21 cellular contexts compared by ENCODE assay signal in genomic region chr15:23646165-23647000, GRCh38. TPM values are rescaled to one million over a fixed set of nuclear protein-coding genes. Genes with fewer than 3 reads are reported as not detected.
A peak's percentile ranks its signal among the peaks of the same experiment; 100 is the strongest.
DNase-seq lines count a peak whose midpoint lies in the region; ATAC-seq and TF ChIP-seq lines count a peak whose summit lies in the region.
"Had no signal": no experiment of that assay in that cellular context is flagged by ENCODE, and none has a peak within 500 bp of the region (broad histone marks: within the 10 kb centered on the region; RNA-seq: fewer than 3 reads in every experiment).

No MANE protein-coding gene starts in this region.

- H3K4me3 ChIP-seq in BLaER1 treated with 17β-estradiol and CSF1 and Interleukin-3, amounts not matched to agents 10 nM and 100 nM: peak overlapping the region in 7 of 10 experiments; percentile 59 to 73 (median 64); a peak in 8 of 20 replicates
- H3K4me3 ChIP-seq in HUES48 (ENCODE audit: low read depth, low read length) (peak overlapping the region; percentile 74; the same call in 1 of the 2 replicates), hepatocyte (no peak overlapping the region)
- H3K4me3 ChIP-seq: SJSA1 had no signal

- H4K20me1 ChIP-seq in BLaER1 treated with 17β-estradiol and CSF1 and Interleukin-3, amounts not matched to agents 10 nM and 100 nM: no peaks in the 10 kb centered on the region
- H4K20me1 ChIP-seq in hepatocyte (ENCODE audit: insufficient read depth, poor library complexity, severe bottlenecking): no peaks in the 10 kb centered on the region

- peak overlapping the region in 9 of 11 experiments; percentile 59 to 89 (median 70); a peak in 15 of 22 replicates for H3K4me2 ChIP-seq in BLaER1 treated with 17β-estradiol and CSF1 and Interleukin-3, amounts not matched to agents 10 nM and 100 nM
- H3K4me2 ChIP-seq in hepatocyte: peak overlapping the region; percentile 79

- no peaks in the 10 kb centered on the region for H3K36me3 ChIP-seq in BLaER1 treated with 17β-estradiol and CSF1 and Interleukin-3, amounts not matched to agents 10 nM and 100 nM
- H3K36me3 ChIP-seq in HUES48 (ENCODE audit: control insufficient read depth, insufficient read depth, low read length): no peaks in the 10 kb centered on the region
- H3K36me3 ChIP-seq in hepatocyte (replicated peaks; ENCODE audit: insufficient read depth, low read depth): no peaks in the 10 kb centered on the region
- H3K36me3 ChIP-seq: ascending aorta, SJSA1 had no signal

- H3K27ac Mint-ChIP-seq in neural crest cell (ENCODE audit: unreplicated experiment): peak overlapping the region; percentile 43
- H3K27ac Mint-ChIP-seq: activated CD4-positive, alpha-beta T cell treated with anti-CD3 and anti-CD28 coated beads, Interleukin-2, amount 10 ng/mL, durations not matched to agents 7 days and 5 days; activated naive CD4-positive, alpha-beta T cell treated with anti-CD3 and anti-CD28 coated beads, Interleukin-2, amount 50 U/mL, for 72 hours; CD4-positive, alpha-beta memory T cell; T-helper 17 cell had no signal

- no peaks in the 10 kb centered on the region for H3K79me2 ChIP-seq in hepatocyte

- peak; percentile 27 for DNase-seq in hepatocyte (ENCODE audit: low spot score)
- no peak for DNase-seq in neural crest cell (ENCODE audit: low read depth, low spot score)
- no peak for DNase-seq in T1000 (lab: John Stamatoyannopoulos, UW)
- DNase-seq in NCI-H82 treated with DMSO at 0.1 percent for 48 hours (lab: John Stamatoyannopoulos, UW; ENCODE audit: unreplicated experiment): no peak
- DNase-seq: activated CD4-positive, alpha-beta T cell treated with anti-CD3 and anti-CD28 coated beads, Interleukin-2, amount 10 ng/mL, durations not matched to agents 7 days and 5 days; CD4-positive, alpha-beta memory T cell; cerebellar nuclear complex; DMS 273 treated with DMSO at 0.1 percent for 48 hours; effector CD4-positive, alpha-beta T cell; Kasumi-1; NCI-H2029 treated with DMSO at 0.1 percent for 48 hours; substantia nigra; T-helper 17 cell had no signal

- no peaks in the 10 kb centered on the region for H3K9me3 Mint-ChIP-seq in neural crest cell
- H3K9me3 Mint-ChIP-seq: activated CD4-positive, alpha-beta T cell treated with anti-CD3 and anti-CD28 coated beads, Interleukin-2, amount 10 ng/mL, durations not matched to agents 7 days and 5 days; activated naive CD4-positive, alpha-beta T cell treated with anti-CD3 and anti-CD28 coated beads, Interleukin-2, amount 50 U/mL, for 72 hours; CD4-positive, alpha-beta memory T cell had no signal

- H3K4me1 Mint-ChIP-seq in neural crest cell: peaks cover 31% of the 10 kb centered on the region
- H3K4me1 Mint-ChIP-seq: activated CD4-positive, alpha-beta T cell treated with anti-CD3 and anti-CD28 coated beads, Interleukin-2, amount 10 ng/mL, durations not matched to agents 7 days and 5 days; CD4-positive, alpha-beta memory T cell had no signal

- no peak overlapping the region for H3K27ac ChIP-seq in BLaER1 treated with 17β-estradiol and CSF1 and Interleukin-3, amounts not matched to agents 10 nM and 100 nM
- H3K27ac ChIP-seq in HUES48 (ENCODE audit: low read depth, low read length): no peak overlapping the region
- no peak overlapping the region for H3K27ac ChIP-seq in hepatocyte
- H3K27ac ChIP-seq: ascending aorta, SJSA1 had no signal

- H3K27me3 Mint-ChIP-seq in neural crest cell (ENCODE audit: low read depth): no peaks in the 10 kb centered on the region

- H3K9me2 ChIP-seq in hepatocyte (replicated peaks; ENCODE audit: insufficient read depth): no peaks in the 10 kb centered on the region

- peaks cover 0 to 14% (median 0%) of the 10 kb centered on the region in 11 experiments; a peak in 7 of 22 replicates for H3K9me3 ChIP-seq in BLaER1 treated with 17β-estradiol and CSF1 and Interleukin-3, amounts not matched to agents 10 nM and 100 nM (replicated peaks in 1 of 11)
- H3K9me3 ChIP-seq in HUES48 (ENCODE audit: control insufficient read depth, insufficient read depth, low read length): peaks cover 14% of the 10 kb centered on the region
- no peaks in the 10 kb centered on the region for H3K9me3 ChIP-seq in hepatocyte (ENCODE audit: low read depth)
- H3K9me3 ChIP-seq: ascending aorta had no signal

- no peak for TF ChIP-seq CTCF in hepatocyte (IDR thresholded peaks at IDR 0.05; ENCODE audit: poor library complexity)
- TF ChIP-seq CTCF in neural crest cell (conservative IDR thresholded peaks at IDR 0.05): no peak

- 0 out of 22 replicates have a peak, but pooled peaks cover 0 to 7% (median 0%) of the 10 kb centered on the region in 11 experiments for H3K27me3 ChIP-seq in BLaER1 treated with 17β-estradiol and CSF1 and Interleukin-3, amounts not matched to agents 10 nM and 100 nM
- peaks cover 8% of the 10 kb centered on the region for H3K27me3 ChIP-seq in HUES48 (ENCODE audit: control insufficient read depth, insufficient read depth, low read length)
- no peaks in the 10 kb centered on the region for H3K27me3 ChIP-seq in hepatocyte
- H3K27me3 ChIP-seq: ascending aorta, SJSA1 had no signal

- H3K4me3 Mint-ChIP-seq in neural crest cell: peak overlapping the region; percentile 66
- H3K4me3 Mint-ChIP-seq: activated CD4-positive, alpha-beta T cell treated with anti-CD3 and anti-CD28 coated beads, Interleukin-2, amount 10 ng/mL, durations not matched to agents 7 days and 5 days; CD4-positive, alpha-beta memory T cell; T-helper 17 cell had no signal

- peaks cover 0 to 20% (median 12%) of the 10 kb centered on the region in 10 experiments; a peak in 13 of 20 replicates for H3K4me1 ChIP-seq in BLaER1 treated with 17β-estradiol and CSF1 and Interleukin-3, amounts not matched to agents 10 nM and 100 nM
- H3K4me1 ChIP-seq in HUES48 (ENCODE audit: control insufficient read depth, insufficient read depth, low read length) (peaks cover 2% of the 10 kb centered on the region; the same call in 1 of the 2 replicates), hepatocyte (ENCODE audit: insufficient read depth) (no peaks in the 10 kb centered on the region)
- H3K4me1 ChIP-seq: ascending aorta, SJSA1 had no signal

- peaks cover 2% of the 10 kb centered on the region for H3K36me3 Mint-ChIP-seq in neural crest cell (ENCODE audit: low read depth)
- H3K36me3 Mint-ChIP-seq: activated naive CD4-positive, alpha-beta T cell treated with anti-CD3 and anti-CD28 coated beads, Interleukin-2, amount 50 U/mL, for 72 hours; CD4-positive, alpha-beta memory T cell had no signal

- peak overlapping the region in 6 of 11 experiments; percentile 62 to 77 (median 72); a peak in 6 of 22 replicates for H3K9ac ChIP-seq in BLaER1 treated with 17β-estradiol and CSF1 and Interleukin-3, amounts not matched to agents 10 nM and 100 nM
- H3K9ac ChIP-seq in HUES48 (ENCODE audit: low read depth, low read length): no peak overlapping the region

- H2AFZ ChIP-seq in hepatocyte: no peak overlapping the region

- WGBS in hepatocyte (ENCODE audit: low lambda C conversion rate, missing lambda C conversion rate): 93% methylated on average over 31 of the region's 51 CpGs

- ATAC-seq in HG02678 (IDR thresholded peaks at IDR 0.05; ENCODE audit: unreplicated experiment): no peak
- ATAC-seq: activated naive CD4-positive, alpha-beta T cell treated with anti-CD3 and anti-CD28 coated beads, Interleukin-2, amount 50 U/mL, for 72 hours; T-helper 17 cell had no signal

RNA-seq across cellular contexts. Expression of gene MAGEL2, which starts 1.3 kb away (rescaled TPM):
- total RNA-seq in hepatocyte (3.1 and 5.4 TPM in 2 replicates), neural crest cell (11.9 and 13.1 TPM in 2 replicates)
- polyA plus RNA-seq in hepatocyte: 15.6 and 16.0 TPM in 2 replicates
- total RNA-seq: activated CD4-positive, alpha-beta T cell treated with anti-CD3 and anti-CD28 coated beads, Interleukin-2, amount 10 ng/mL, durations not matched to agents 7 days and 5 days; activated naive CD4-positive, alpha-beta T cell treated with anti-CD3 and anti-CD28 coated beads, Interleukin-2, amount 50 U/mL, for 72 hours; CD4-positive, alpha-beta memory T cell; G401; HT-29; SJSA1; T-helper 17 cell had no signal
- polyA plus RNA-seq: CD4-positive, alpha-beta memory T cell had no signal

RNA-seq across cellular contexts. Expression of gene NDN, which starts 40.7 kb away (rescaled TPM):
- total RNA-seq in hepatocyte: 168 and 191 TPM in 2 replicates
- polyA plus RNA-seq in hepatocyte: 211 and 215 TPM in 2 replicates
- total RNA-seq in neural crest cell: 97.3 and 105 TPM in 2 replicates
- total RNA-seq: HT-29, T-helper 17 cell had no signal
